17 cellular contexts compared by ENCODE assay signal in the genomic region with DNA sequence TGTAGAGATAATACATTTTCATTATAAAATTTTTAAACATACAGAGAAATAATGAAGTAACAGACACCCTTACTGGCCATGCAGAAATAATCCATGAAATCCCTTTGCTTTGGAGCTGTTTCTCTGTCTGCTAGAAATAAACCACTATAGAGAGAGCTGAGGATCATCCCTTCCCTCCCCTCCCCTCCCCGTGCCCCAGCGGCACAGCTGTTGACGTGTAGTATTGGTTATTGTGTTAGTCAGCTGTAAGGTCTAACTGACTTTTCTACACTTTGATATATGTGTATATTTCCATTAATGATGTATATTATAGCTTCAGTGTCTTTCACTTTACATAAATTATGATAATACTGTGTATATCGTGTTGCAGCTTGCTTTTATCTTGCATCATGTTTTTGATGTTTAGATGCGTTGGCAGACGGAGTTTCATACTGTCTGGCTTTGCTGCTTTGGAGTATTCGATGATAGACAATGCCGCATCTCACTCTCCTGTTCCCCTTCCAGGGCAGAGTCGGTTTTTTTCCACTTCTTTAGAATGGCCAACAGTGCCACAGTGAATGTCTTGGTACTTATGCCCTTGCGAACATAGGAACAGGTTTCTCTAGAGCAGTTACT. TPM values are rescaled to one million over a fixed set of nuclear protein-coding genes. Genes with fewer than 3 reads are reported as not detected.
"Had no signal": no experiment of that assay in that cellular context is flagged by ENCODE, and none has a peak within 500 bp of the region (broad histone marks: within the 10 kb centered on the region; RNA-seq: fewer than 3 reads in every experiment).

No MANE protein-coding gene starts in this region.

- H2AFZ ChIP-seq: neural progenitor cell, parathyroid adenoma had no signal

- H3K4me3 Mint-ChIP-seq: activated naive CD4-positive, alpha-beta T cell treated with anti-CD3 and anti-CD28 coated beads, Interleukin-2, amount 50 U/mL, for 24 hours; activated T-helper 1 cell treated with anti-CD3 and anti-CD28 coated beads, Interleukin-12 subunit alpha, Interleukin-12 subunit beta, Interleukin-2, Interleukin-4 antibody, amounts not matched to agents 30 ng/mL and 10 ng/mL and 1 ng/mL, durations not matched to agents 14 hours and 24 hours and 36 hours; neural progenitor cell; T-helper 1 cell treated with Interleukin-12 subunit alpha and Interleukin-12 subunit beta and Interleukin-4 antibody, amounts not matched to agents 30 μg/mL and 1 μg/mL, for 36 hours had no signal

- DNase-seq: activated CD4-positive, alpha-beta T cell treated with anti-CD3 and anti-CD28 coated beads, Interleukin-2, amount 50 U/mL, for 4 hours; activated CD4-positive, CD25-positive, alpha-beta regulatory T cell; activated CD8-positive, alpha-beta memory T cell treated with anti-CD3 and anti-CD28 coated beads, Interleukin-2, amount 50 U/mL, for 4 hours; caudate nucleus; colonic mucosa; effector CD4-positive, alpha-beta T cell; gastrocnemius medialis; kidney; mesendoderm; stimulated activated CD4-positive, alpha-beta T cell treated with anti-CD3 and anti-CD28 coated beads, Interleukin-15, amount 100 ng/mL, for 24 hours; stomach; uterus had no signal

- H3K36me3 Mint-ChIP-seq: neural progenitor cell had no signal

- H3K27ac ChIP-seq: colonic mucosa, gastrocnemius medialis, neural progenitor cell, parathyroid adenoma, stomach, uterus had no signal

- H3K9me3 ChIP-seq: colonic mucosa, gastrocnemius medialis, stomach, uterus had no signal

- H3K9ac ChIP-seq: neural progenitor cell, parathyroid adenoma had no signal

- H3K4me2 ChIP-seq: neural progenitor cell had no signal

- H3K4me1 ChIP-seq: uterus had no signal

- H3K9me3 Mint-ChIP-seq: activated naive CD4-positive, alpha-beta T cell treated with anti-CD3 and anti-CD28 coated beads, Interleukin-2, amount 50 U/mL, for 24 hours; activated T-helper 1 cell treated with anti-CD3 and anti-CD28 coated beads, Interleukin-12 subunit alpha, Interleukin-12 subunit beta, Interleukin-2, Interleukin-4 antibody, amounts not matched to agents 30 ng/mL and 10 ng/mL and 1 ng/mL, durations not matched to agents 14 hours and 24 hours and 36 hours; T-helper 1 cell treated with Interleukin-12 subunit alpha and Interleukin-12 subunit beta and Interleukin-4 antibody, amounts not matched to agents 30 μg/mL and 1 μg/mL, for 36 hours had no signal

- H3K79me2 ChIP-seq: parathyroid adenoma had no signal

- H3K27ac Mint-ChIP-seq: activated naive CD4-positive, alpha-beta T cell treated with anti-CD3 and anti-CD28 coated beads, Interleukin-2, amount 50 U/mL, for 24 hours; activated T-helper 1 cell treated with anti-CD3 and anti-CD28 coated beads, Interleukin-12 subunit alpha, Interleukin-12 subunit beta, Interleukin-2, Interleukin-4 antibody, amounts not matched to agents 30 ng/mL and 10 ng/mL and 1 ng/mL, durations not matched to agents 14 hours and 24 hours and 36 hours; neural progenitor cell; T-helper 1 cell treated with Interleukin-12 subunit alpha and Interleukin-12 subunit beta and Interleukin-4 antibody, amounts not matched to agents 30 μg/mL and 1 μg/mL, for 36 hours had no signal

- ATAC-seq: gastrocnemius medialis had no signal

- H3K27me3 ChIP-seq: uterus had no signal

- H3K36me3 ChIP-seq: colonic mucosa, gastrocnemius medialis, neural progenitor cell, stomach, uterus had no signal

- H3K4me3 ChIP-seq: colonic mucosa, gastrocnemius medialis, neural progenitor cell, stomach, uterus had no signal

RNA-seq across cellular contexts. Expression of a gene that starts 27.4 kb away (rescaled TPM):
- total RNA-seq: activated T-helper 1 cell treated with anti-CD3 and anti-CD28 coated beads, Interleukin-12 subunit alpha, Interleukin-12 subunit beta, Interleukin-2, Interleukin-4 antibody, amounts not matched to agents 30 ng/mL and 10 ng/mL and 1 ng/mL, durations not matched to agents 14 hours and 24 hours and 36 hours had no signal
